Comparison of ENCODE assay signal across 7 cellular contexts in the genomic region with DNA sequence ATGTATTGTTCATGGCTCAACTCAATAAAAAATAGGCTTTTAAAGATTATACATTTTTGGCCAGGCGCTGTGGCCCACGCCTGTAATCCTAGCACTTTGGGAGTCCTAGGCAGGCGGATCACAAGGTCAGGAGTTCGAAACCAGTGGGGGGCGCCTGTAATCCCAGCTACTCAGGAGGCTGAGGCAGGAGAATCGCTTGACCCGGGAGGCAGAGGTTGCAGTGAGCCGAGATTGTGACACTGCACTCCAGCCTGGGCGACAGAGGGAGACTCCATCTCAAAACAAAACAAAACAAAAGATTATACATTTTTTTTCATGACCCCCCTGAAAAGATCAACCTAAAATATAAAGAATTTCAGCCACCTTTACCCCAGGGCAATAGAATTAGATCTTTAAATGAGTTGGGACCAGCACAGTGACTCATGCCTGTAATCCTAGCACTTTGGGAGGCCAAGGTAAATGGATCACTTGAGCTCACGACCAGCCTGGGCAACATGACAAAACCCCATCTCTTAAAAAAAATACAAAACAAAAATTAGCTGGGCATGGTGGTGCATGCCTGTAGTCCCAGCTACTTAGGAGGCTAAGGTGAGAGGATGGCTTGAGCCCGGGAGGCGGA.
DNase-seq lines count a peak whose midpoint lies in the region; ATAC-seq, FAIRE-seq and TF ChIP-seq lines count a peak whose summit lies in the region.
"Not testable (repeated sequence)": the region's sequence is repeated elsewhere in the genome, so short reads cannot be mapped to it uniquely, and the experiment has no call there.

No MANE protein-coding gene starts in this region.

- POLR2A ChIA-PET in PC-3 (lab: Charles Lee; ENCODE audit: unreplicated experiment) (interaction anchor here (0.6 kb wide), 1 partner anchor 34 kb away, joined by 3 read pairs; no protein-coding TSS in a partner anchor), HepG2 (lab: Yijun Ruan, JAX) (interaction anchor here (1.1 kb wide), 2 partner anchors 60 to 162 kb away, joined by 3 read pairs; no protein-coding TSS in a partner anchor)

- not testable (repeated sequence) for H3K4me1 ChIP-seq in PC-3 (ENCODE audit: insufficient read depth, low read length); RWPE2 (ENCODE audit: insufficient read depth, poor library complexity, severe bottlenecking); foreskin keratinocyte
- H3K4me1 ChIP-seq in HepG2 (ENCODE audit: insufficient read depth, low read length): peaks cover 12% of the 10 kb centered on the region

- H3K4me2 ChIP-seq in PC-3 (ENCODE audit: low read length); HepG2 (ENCODE audit: low read depth, low read length): not testable (repeated sequence)

- ATAC-seq in PC-3: peak; percentile 45; the same call in 1 of the 2 replicates
- peak; percentile 49; the same call in 1 of the 3 replicates for ATAC-seq in RWPE2 (ENCODE audit: low read depth)
- ATAC-seq in activated T-cell treated with anti-CD3 and anti-CD28 coated beads, Interleukin-2, amount 50 U/mL, for 72 hours (replicated peaks in 1 of 2); HepG2: not testable (repeated sequence)
- ATAC-seq in foreskin keratinocyte: peak; percentile 63

- not testable (repeated sequence) for H2AFZ ChIP-seq in PC-3 (ENCODE audit: low read length); HepG2 (ENCODE audit: low read length)

- TF ChIP-seq CTCF in PC-3 (conservative IDR thresholded peaks at IDR 0.05; ENCODE audit: low read depth, low read length); RWPE2 (IDR thresholded peaks at IDR 0.05; ENCODE audit: poor library complexity, severe bottlenecking); foreskin keratinocyte (conservative IDR thresholded peaks at IDR 0.05): not testable (repeated sequence)
- TF ChIP-seq CTCF in HepG2 (CRISPR knock-in tag; IDR thresholded peaks at IDR 0.05): peak; percentile 36

- not testable (repeated sequence) for H3K27me3 Mint-ChIP-seq in activated T-cell treated with anti-CD3 and anti-CD28 coated beads, Interleukin-2, amount 50 U/mL, for 72 hours (ENCODE audit: low read depth)

- not testable (repeated sequence) for FAIRE-seq in HepG2 (lab: Jason Lieb, UNC)

- not testable (repeated sequence) for TF ChIP-seq RAD21 in HepG2 (CRISPR knock-in tag; IDR thresholded peaks at IDR 0.05)

- intact Hi-C loops in PC-3 (cut with micrococcal nuclease); HepG2 (cut with micrococcal nuclease; ENCODE audit: unreplicated experiment): not testable (repeated sequence)

- H3K79me2 ChIP-seq in PC-3 (ENCODE audit: low read length); HepG2 (ENCODE audit: insufficient read depth, low read length): not testable (repeated sequence)

- H3K36me3 Mint-ChIP-seq in activated T-cell treated with anti-CD3 and anti-CD28 coated beads, Interleukin-2, amount 50 U/mL, for 72 hours (ENCODE audit: insufficient read depth in 2 of 2): not testable (repeated sequence)

- not testable (repeated sequence) for H3K9me2 ChIP-seq in PC-3 (replicated peaks; ENCODE audit: low read length)

- TF ChIP-seq POLR2A in HepG2 (IDR thresholded peaks at IDR 0.05; ENCODE audit: insufficient read depth in 1 of 2, low read depth in 2 of 2, low read length in 2 of 2): not testable (repeated sequence)

- H3K9me3 Mint-ChIP-seq in activated T-cell treated with anti-CD3 and anti-CD28 coated beads, Interleukin-2, amount 50 U/mL, for 72 hours: not testable (repeated sequence)

- peak overlapping the region; percentile 58 for H3K27ac Mint-ChIP-seq in activated T-cell treated with anti-CD3 and anti-CD28 coated beads, Interleukin-2, amount 50 U/mL, for 72 hours

- not testable (repeated sequence) for H3K27me3 ChIP-seq in PC-3 (ENCODE audit: low read length); RWPE2 (ENCODE audit: insufficient read depth, poor library complexity, severe bottlenecking); foreskin keratinocyte; HepG2 (ENCODE audit: control insufficient read depth in 1 of 2, insufficient read depth in 2 of 2, low read length in 2 of 2)

- H3F3A ChIP-seq in PC-3 (ENCODE audit: low read length, unreplicated experiment): not testable (repeated sequence)

- H3K4me3 ChIP-seq in PC-3 (ENCODE audit: low read length); RWPE2 (ENCODE audit: severe bottlenecking); HepG2 (replicated peaks in 1 of 3; ENCODE audit: insufficient read depth in 1 of 3, low read depth in 2 of 3, low read length in 3 of 3): not testable (repeated sequence)

- TF ChIP-seq EP300 in HepG2 (IDR thresholded peaks at IDR 0.05; ENCODE audit: low read depth in 2 of 2, low read length in 2 of 2); HepG2 (CRISPR knock-in tag; IDR thresholded peaks at IDR 0.05; ENCODE audit: borderline replicate concordance): not testable (repeated sequence)

- not testable (repeated sequence) for H3K9me3 ChIP-seq in PC-3 (ENCODE audit: low read length); RWPE2 (ENCODE audit: severe bottlenecking); HepG2 (ENCODE audit: low read length)

- 95% methylated on average over 12 of the region's 12 CpGs for WGBS in HepG2 (ENCODE audit: low lambda C conversion rate)

- CTCF ChIA-PET in PC-3 (lab: Charles Lee); HepG2 (lab: Yijun Ruan, JAX; ENCODE audit: low intra/inter-chr PET ratio, low total read pairs): not testable (repeated sequence)

- H3K27ac ChIP-seq in PC-3 (ENCODE audit: low read length); RWPE2 (ENCODE audit: poor library complexity, severe bottlenecking); foreskin keratinocyte; HepG2 (ENCODE audit: extremely low read length, insufficient read depth, low read length): not testable (repeated sequence)

- H3K4me3 Mint-ChIP-seq in activated T-cell treated with anti-CD3 and anti-CD28 coated beads, Interleukin-2, amount 50 U/mL, for 72 hours: not testable (repeated sequence)

- H3K36me3 ChIP-seq in PC-3 (ENCODE audit: low read depth, low read length); RWPE2 (ENCODE audit: low read depth); HepG2 (replicated peaks in 1 of 2; ENCODE audit: control insufficient read depth in 1 of 2, insufficient read depth in 2 of 2, low read length in 2 of 2): not testable (repeated sequence)

- DNase-seq in EL: peak; percentile 11
- peak; percentile 17 for DNase-seq in HT1080 (ENCODE audit: low read depth)
- DNase-seq in PC-3: peak; percentile 40
- not testable (repeated sequence) for DNase-seq in RWPE2 (ENCODE audit: low spot score); activated T-cell treated with anti-CD3 and anti-CD28 coated beads, Interleukin-2, amount 50 U/mL, for 72 hours; HepG2 (ENCODE audit: low spot score)
- DNase-seq in foreskin keratinocyte: peak in 1 of 2 donors; percentile 39

- not testable (repeated sequence) for BruUV-seq in PC-3 (replicated peaks; lab: Mats Ljungman, UMichigan); HepG2 (replicated peaks; lab: Mats Ljungman, UMichigan)

- in situ Hi-C loops in HepG2 (cut with HindIII; ENCODE audit: extremely low pct_ligation_motif_present, low pct_unique_long_range_greater_than_20kb): not testable (repeated sequence)

- H3K4me1 Mint-ChIP-seq in activated T-cell treated with anti-CD3 and anti-CD28 coated beads, Interleukin-2, amount 50 U/mL, for 72 hours (ENCODE audit: low read depth): peaks cover 20% of the 10 kb centered on the region

- not testable (repeated sequence) for H3K9ac ChIP-seq in PC-3 (ENCODE audit: low read length); HepG2 (ENCODE audit: insufficient read depth, low read depth, low read length)

- H4K20me1 ChIP-seq in PC-3 (ENCODE audit: low read length); HepG2 (ENCODE audit: insufficient read depth, low read length): not testable (repeated sequence)

TF ChIP-seq in HepG2, 621 proteins besides CTCF, POLR2A, EP300 and RAD21:
- TF ChIP-seq STAG1 (CRISPR knock-in tag; IDR thresholded peaks at IDR 0.05): peak; percentile 24; the same call in 1 of the 2 replicates
- TF ChIP-seq ZNF770 (CRISPR knock-in tag; IDR thresholded peaks at IDR 0.05): peak; percentile 32; the same call in 1 of the 2 replicates
